8 cellular contexts compared by ENCODE assay signal in genomic region chr7:78769551-78770101, GRCh38.
DNase-seq lines count a peak whose midpoint lies in the region; ATAC-seq and TF ChIP-seq lines count a peak whose summit lies in the region.

No MANE protein-coding gene starts in this region.

- no peak overlapping the region for H3K27ac Mint-ChIP-seq in activated naive CD4-positive, alpha-beta T cell treated with anti-CD3 and anti-CD28 coated beads, Interleukin-2, amount 10 ng/mL, durations not matched to agents 7 days and 5 days
- H3K27ac Mint-ChIP-seq in natural killer cell: no peak overlapping the region

- H3K36me3 Mint-ChIP-seq in activated naive CD4-positive, alpha-beta T cell treated with anti-CD3 and anti-CD28 coated beads, Interleukin-2, amount 10 ng/mL, durations not matched to agents 7 days and 5 days: no peaks in the 10 kb centered on the region
- H3K36me3 Mint-ChIP-seq in natural killer cell: no peaks in the 10 kb centered on the region

- no peaks in the 10 kb centered on the region for H3K9me3 Mint-ChIP-seq in activated naive CD4-positive, alpha-beta T cell treated with anti-CD3 and anti-CD28 coated beads, Interleukin-2, amount 10 ng/mL, durations not matched to agents 7 days and 5 days
- peaks cover 2 to 4% of the 10 kb centered on the region in 2 donors for H3K9me3 Mint-ChIP-seq in natural killer cell

- no peak for TF ChIP-seq CTCF in BJ (IDR thresholded peaks at IDR 0.05; ENCODE audit: insufficient read depth, low read depth, low read length)
- TF ChIP-seq CTCF in GM20000 (IDR thresholded peaks at IDR 0.05; ENCODE audit: extremely low read depth, missing control alignments): no peak
- no peak for TF ChIP-seq CTCF in brain microvascular endothelial cell (IDR thresholded peaks at IDR 0.05; ENCODE audit: low read depth, low read length, missing control alignments)
- TF ChIP-seq CTCF in natural killer cell (IDR thresholded peaks at IDR 0.05): no peak

- H3K27me3 Mint-ChIP-seq in activated naive CD4-positive, alpha-beta T cell treated with anti-CD3 and anti-CD28 coated beads, Interleukin-2, amount 10 ng/mL, durations not matched to agents 7 days and 5 days: peaks cover 4% of the 10 kb centered on the region
- peaks cover 0 to 5% of the 10 kb centered on the region in 2 donors for H3K27me3 Mint-ChIP-seq in natural killer cell (ENCODE audit: low read depth in 2 of 2)

- peaks cover 18% of the 10 kb centered on the region for H3K4me1 ChIP-seq in neuron (ENCODE audit: insufficient read depth, low read length)

- H2AFZ ChIP-seq in neuron (ENCODE audit: low read depth, low read length): peak overlapping the region; percentile 50

- intact Hi-C loops in natural killer cell (cut with micrococcal nuclease): no loop called here

- H3K27ac ChIP-seq in brain microvascular endothelial cell: no peak overlapping the region

- H3K4me1 Mint-ChIP-seq in activated naive CD4-positive, alpha-beta T cell treated with anti-CD3 and anti-CD28 coated beads, Interleukin-2, amount 10 ng/mL, durations not matched to agents 7 days and 5 days: no peaks in the 10 kb centered on the region
- no peaks in the 10 kb centered on the region for H3K4me1 Mint-ChIP-seq in natural killer cell

- DNase-seq in BJ (ENCODE audit: low read depth): no peak
- peak; percentile 6 for DNase-seq in GM20000 (ENCODE audit: low spot score)
- DNase-seq in brain microvascular endothelial cell: no peak
- no peak for DNase-seq in activated naive CD4-positive, alpha-beta T cell treated with anti-CD3 and anti-CD28 coated beads, Interleukin-2, amount 10 ng/mL, durations not matched to agents 7 days and 5 days
- no peak for DNase-seq in natural killer cell
- DNase-seq in HUDEP-2 (lab: John Stamatoyannopoulos, UW; ENCODE audit: unreplicated experiment in 76 of 76): no peak

- H3K27me3 ChIP-seq in BJ (ENCODE audit: control insufficient read depth, insufficient read depth, low read length): no peaks in the 10 kb centered on the region
- peaks cover 8% of the 10 kb centered on the region for H3K27me3 ChIP-seq in brain microvascular endothelial cell (replicated peaks)
- no peaks in the 10 kb centered on the region for H3K27me3 ChIP-seq in neuron (ENCODE audit: insufficient read depth, low read length)

- H3K4me3 Mint-ChIP-seq in activated naive CD4-positive, alpha-beta T cell treated with anti-CD3 and anti-CD28 coated beads, Interleukin-2, amount 10 ng/mL, durations not matched to agents 7 days and 5 days: no peak overlapping the region
- H3K4me3 Mint-ChIP-seq in natural killer cell: no peak overlapping the region

- peak overlapping the region; percentile 43 for H3K4me3 ChIP-seq in BJ (ENCODE audit: low read depth, low read length)
- H3K4me3 ChIP-seq in brain microvascular endothelial cell (ENCODE audit: low read depth, low read length): peak overlapping the region; percentile 57
- H3K4me3 ChIP-seq in neuron (ENCODE audit: low read length): peak overlapping the region; percentile 51

- no peaks in the 10 kb centered on the region for H3K36me3 ChIP-seq in BJ (ENCODE audit: control insufficient read depth, insufficient read depth, low read length)
- no peaks in the 10 kb centered on the region for H3K36me3 ChIP-seq in brain microvascular endothelial cell (replicated peaks)
- no peaks in the 10 kb centered on the region for H3K36me3 ChIP-seq in neuron (ENCODE audit: insufficient read depth, low read length)

- in situ Hi-C loops in brain microvascular endothelial cell (cut with HindIII; ENCODE audit: low pct_ligation_motif_present, low sequenced_read_pairs): no loop called here

- POLR2A ChIA-PET in BJ (lab: Charles Lee): interaction anchor here (0.6 kb wide), 1 partner anchor 14 kb away, joined by 8 read pairs; no protein-coding TSS in a partner anchor

- CTCF ChIA-PET in BJ (lab: Yijun Ruan, JAX): interaction anchor here (0.9 to 1.7 kb wide), 3 partner anchors 10 to 15 kb away, joined by 4 to 5 read pairs (median 5); no protein-coding TSS in a partner anchor
- CTCF ChIA-PET in activated naive CD4-positive, alpha-beta T cell treated with anti-CD3 and anti-CD28 coated beads, Interleukin-2, amount 10 ng/mL, durations not matched to agents 7 days and 5 days (lab: Charles Lee): no interaction called here

- no peaks in the 10 kb centered on the region for H3K9me3 ChIP-seq in neuron (ENCODE audit: low read length)

- ATAC-seq in HG03460 (IDR thresholded peaks at IDR 0.05; ENCODE audit: unreplicated experiment) (peak; percentile 89), natural killer cell (no peak)
